8 cellular contexts compared by ENCODE assay signal in genomic region chr3:177197041-177197933, GRCh38. TPM values are rescaled to one million over a fixed set of nuclear protein-coding genes. Genes with fewer than 3 reads are reported as not detected.
A peak's percentile ranks its signal among the peaks of the same experiment; 100 is the strongest.
DNase-seq lines count a peak whose midpoint lies in the region; ATAC-seq, FAIRE-seq and TF ChIP-seq lines count a peak whose summit lies in the region.

Gene TBL1XR1 (minus strand): TSS chr3:177197482. CDS start chr3:177064977, 132,505 bp downstream.

- peak within 1 kb of the TSS; percentile 98 for H3K27ac Mint-ChIP-seq in WTC11

- H3K27me3 ChIP-seq in ACC112 (ENCODE audit: insufficient read depth, low read length) (no peaks in the 10 kb centered on the region), bronchial epithelial cell (ENCODE audit: control insufficient read depth, insufficient read depth, low read length) (no peaks in the 10 kb centered on the region), small intestine (ENCODE audit: control insufficient read depth in 2 of 2, insufficient read depth in 2 of 2, low read length in 2 of 2) (no peaks in the 10 kb centered on the region)

- H3K4me3 Mint-ChIP-seq in WTC11: peak within 1 kb of the TSS; percentile 93

- FAIRE-seq in bronchial epithelial cell (lab: Jason Lieb, UNC) (no peak), small intestine (lab: Jason Lieb, UNC) (no peak)

- H3K4me3 ChIP-seq in ACC112 (ENCODE audit: low read depth, low read length) (peak within 1 kb of the TSS; percentile 99), bronchial epithelial cell (ENCODE audit: low read depth, low read length) (peak within 1 kb of the TSS; percentile 86), small intestine (ENCODE audit: low read depth in 1 of 2, low read length in 2 of 2) (peak within 1 kb of the TSS; percentile 96)

- WGBS in small intestine, 3 donors: 0 to 2% (median 1%) methylated on average over 12 to 119 of the region's 119 CpGs

- TF ChIP-seq CTCF in WTC11 (IDR thresholded peaks at IDR 0.05) (no peak), bronchial epithelial cell (IDR thresholded peaks at IDR 0.05; ENCODE audit: insufficient read depth, low read length, severe bottlenecking) (no peak)

- POLR2A ChIA-PET in WTC11 (lab: Charles Lee): interaction anchor here (0.9 to 6.0 kb wide), 2 partner anchors 153 to 163 kb away, joined by 3 to 78 read pairs; no protein-coding TSS in a partner anchor

- no peaks in the 10 kb centered on the region for H3K36me3 Mint-ChIP-seq in WTC11

- ATAC-seq in GM18870 (IDR thresholded peaks at IDR 0.05; ENCODE audit: unreplicated experiment) (peak; percentile 34), HG03135 (IDR thresholded peaks at IDR 0.05; ENCODE audit: unreplicated experiment) (peak; percentile 46), WTC11 (peak; percentile 66)

- H3K27ac ChIP-seq in ACC112 (ENCODE audit: low read depth, low read length): peak within 1 kb of the TSS; percentile 83
- H3K27ac ChIP-seq in small intestine (ENCODE audit: low read depth in 1 of 2, low read length in 1 of 2): peak within 1 kb of the TSS; percentile 86 to 94

- CTCF ChIA-PET in WTC11 (lab: Charles Lee): interaction anchor here (1.1 kb wide), 2 partner anchors 147 to 162 kb away, joined by 4 to 11 read pairs; no protein-coding TSS in a partner anchor

- DNase-seq in NCI-H2227 (lab: John Stamatoyannopoulos, UW; ENCODE audit: unreplicated experiment) (peak; percentile 94), WTC11 (ENCODE audit: low spot score) (peak; percentile 82), bronchial epithelial cell (ENCODE audit: low read depth) (peak; percentile 78), iPS-NIHi11 (ENCODE audit: low spot score) (peak; percentile 92), small intestine (peak; percentile 93)

- H3K79me2 ChIP-seq in ACC112 (ENCODE audit: control insufficient read depth, insufficient read depth, low read length, unreplicated experiment): peaks cover 44% of the 10 kb centered on the region

- H3K9me3 Mint-ChIP-seq in WTC11: no peaks in the 10 kb centered on the region

- H3K4me1 ChIP-seq in ACC112 (ENCODE audit: control insufficient read depth, insufficient read depth, low read length, unreplicated experiment) (peaks cover 16% of the 10 kb centered on the region), small intestine (ENCODE audit: control insufficient read depth in 2 of 2, insufficient read depth in 1 of 2, low read depth in 1 of 2, low read length in 1 of 2) (peaks cover 6 to 13% of the 10 kb centered on the region in 2 donors)

- no peaks in the 10 kb centered on the region for H3K9me3 ChIP-seq in small intestine (ENCODE audit: control insufficient read depth, low read depth)

- H3K4me1 Mint-ChIP-seq in WTC11: peaks cover 53% of the 10 kb centered on the region

- H3K36me3 ChIP-seq in ACC112 (ENCODE audit: insufficient read depth, low read length) (no peaks in the 10 kb centered on the region), bronchial epithelial cell (ENCODE audit: control insufficient read depth, insufficient read depth, low read length) (no peaks in the 10 kb centered on the region), small intestine (ENCODE audit: control insufficient read depth in 2 of 2, insufficient read depth in 2 of 2, low read length in 2 of 2) (no peaks in the 10 kb centered on the region)

- peak within 1 kb of the TSS; percentile 100 for H2AFZ ChIP-seq in ACC112 (ENCODE audit: low read length, unreplicated experiment)

- H3K27me3 Mint-ChIP-seq in WTC11 (ENCODE audit: low read depth): no peaks in the 10 kb centered on the region; the same call in 1 of the 2 replicates

TF ChIP-seq in WTC11, 78 proteins besides CTCF, POLR2A, EP300 and RAD21:
- peak; percentile 80 for TF ChIP-seq ZNF423 (CRISPR knock-in tag; IDR thresholded peaks at IDR 0.05)
- TF ChIP-seq ZNF281 (CRISPR knock-in tag; IDR thresholded peaks at IDR 0.05): 0 out of 2 replicates have a peak, but pooled peaks have one; percentile 66
- TF ChIP-seq TCF7 (CRISPR knock-in tag; IDR thresholded peaks at IDR 0.05; ENCODE audit: low read depth): no peak
TF ChIP-seq in WTC11: peak in this region for 2.

RNA-seq across cellular contexts. Expression of gene TBL1XR1, which starts in this region (rescaled TPM):
- 133 to 148 TPM (median 139 TPM) in 3 replicates for total RNA-seq in WTC11 (2021)
- 203 and 270 TPM in 2 replicates for total RNA-seq in bronchial epithelial cell
- polyA plus RNA-seq in small intestine: 10 to 100 TPM; 13.8 to 34.4 (median 21.0) TPM

Comparison
In these comparisons a context has a peak if more than half of its experiments do, and no peak if none do; other contexts are left out.
1. Peak in every context shown above with its lines: DNase-seq, ATAC-seq, H3K4me3 ChIP-seq and H3K27ac ChIP-seq.